ENCODE assay signal across 14 cellular contexts in the genomic region with DNA sequence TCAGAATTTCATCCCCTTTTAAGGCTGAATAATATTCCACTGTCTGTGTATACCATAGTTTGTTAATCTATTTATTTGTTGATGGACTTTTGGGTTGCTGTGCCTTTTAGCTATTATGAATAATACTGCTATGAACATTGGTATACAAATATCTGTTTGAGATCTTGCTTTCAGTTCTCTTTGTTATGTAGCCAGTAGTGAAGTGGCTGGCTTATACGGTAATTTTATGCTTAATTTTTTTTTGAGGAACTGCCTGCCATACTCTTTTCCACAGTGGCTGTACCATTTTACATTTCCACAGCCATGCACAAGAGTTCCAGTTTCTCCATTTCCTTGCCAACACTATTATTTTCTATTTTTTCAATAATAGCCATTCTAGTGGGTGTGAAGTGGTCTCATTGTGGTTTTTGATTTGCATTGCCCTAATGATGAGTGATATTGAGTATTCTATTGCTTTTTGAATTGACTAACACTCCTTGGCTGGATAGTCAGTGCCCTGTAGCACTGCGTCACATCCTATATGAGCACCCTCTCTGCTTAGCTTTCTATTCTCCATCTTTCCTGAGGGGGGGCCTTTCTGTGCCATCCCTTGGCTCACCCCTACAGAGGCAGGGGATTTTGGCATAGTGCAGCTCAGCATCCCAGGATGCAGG. TPM values are rescaled to one million over a fixed set of nuclear protein-coding genes. Genes with fewer than 3 reads are reported as not detected.
A peak's percentile ranks its signal among the peaks of the same experiment; 100 is the strongest.
DNase-seq lines count a peak whose midpoint lies in the region; ATAC-seq and TF ChIP-seq lines count a peak whose summit lies in the region.
"Had no signal": no experiment of that assay in that cellular context is flagged by ENCODE, and none has a peak within 500 bp of the region (broad histone marks: within the 10 kb centered on the region; RNA-seq: fewer than 3 reads in every experiment).

No MANE protein-coding gene starts in this region.

- no peak overlapping the region for H3K4me3 ChIP-seq in GM12864 (ENCODE audit: low read depth, low read length)

- intact Hi-C loops in MCF 10A (cut with micrococcal nuclease) = no loop called here

- no peaks in the 10 kb centered on the region for H3K27me3 Mint-ChIP-seq in MCF 10A (ENCODE audit: insufficient read depth, unreplicated experiment)
- no peaks in the 10 kb centered on the region for H3K27me3 Mint-ChIP-seq in mesothelial cell of epicardium (ENCODE audit: low read depth)

- H3K9me3 Mint-ChIP-seq in MCF 10A (ENCODE audit: unreplicated experiment) = no peaks in the 10 kb centered on the region
- no peaks in the 10 kb centered on the region for H3K9me3 Mint-ChIP-seq in mesothelial cell of epicardium

- H3K27ac Mint-ChIP-seq in MCF 10A (ENCODE audit: low read depth, unreplicated experiment) = no peak overlapping the region
- no peak overlapping the region for H3K27ac Mint-ChIP-seq in mesothelial cell of epicardium
- H3K27ac Mint-ChIP-seq: activated CD8-positive, alpha-beta memory T cell treated with anti-CD3 and anti-CD28 coated beads, Interleukin-2, amount 10 ng/mL, durations not matched to agents 7 days and 5 days; activated naive CD8-positive, alpha-beta T cell had no signal

- no peaks in the 10 kb centered on the region for H3K36me3 Mint-ChIP-seq in MCF 10A (ENCODE audit: insufficient read depth, unreplicated experiment)
- no peaks in the 10 kb centered on the region for H3K36me3 Mint-ChIP-seq in mesothelial cell of epicardium
- H3K36me3 Mint-ChIP-seq: activated CD8-positive, alpha-beta memory T cell treated with anti-CD3 and anti-CD28 coated beads, Interleukin-2, amount 10 ng/mL, durations not matched to agents 7 days and 5 days; activated naive CD8-positive, alpha-beta T cell had no signal

- H3K4me3 Mint-ChIP-seq in MCF 10A (ENCODE audit: unreplicated experiment) = no peak overlapping the region
- H3K4me3 Mint-ChIP-seq in mesothelial cell of epicardium = no peak overlapping the region
- H3K4me3 Mint-ChIP-seq: activated CD8-positive, alpha-beta memory T cell treated with anti-CD3 and anti-CD28 coated beads, Interleukin-2, amount 10 ng/mL, durations not matched to agents 7 days and 5 days; activated naive CD8-positive, alpha-beta T cell had no signal

- DNase-seq in GM12864 (ENCODE audit: low read depth) = peak; percentile 31
- DNase-seq in MCF 10A (ENCODE audit: unreplicated experiment) = no peak
- no peak for DNase-seq in mesothelial cell of epicardium (ENCODE audit: low spot score in 2 of 2, unreplicated experiment in 2 of 2)
- no peak for DNase-seq in pons (ENCODE audit: low spot score)
- no peak for DNase-seq in amygdala (lab: John Stamatoyannopoulos, UW)
- DNase-seq: activated CD8-positive, alpha-beta memory T cell treated with anti-CD3 and anti-CD28 coated beads, Interleukin-2, amount 10 ng/mL, durations not matched to agents 7 days and 5 days; hippocampal formation; NCI-H345; T-helper 9 cell had no signal

- H3K4me1 Mint-ChIP-seq in MCF 10A (ENCODE audit: insufficient read depth, unreplicated experiment) (peaks cover 8% of the 10 kb centered on the region), mesothelial cell of epicardium (peaks cover 2% of the 10 kb centered on the region)

- ATAC-seq in GM19372 (IDR thresholded peaks at IDR 0.05; ENCODE audit: low read depth, unreplicated experiment) (peak; percentile 40), HG02642 (IDR thresholded peaks at IDR 0.05; ENCODE audit: poor library complexity, unreplicated experiment) (peak; percentile 79), HG03378 (IDR thresholded peaks at IDR 0.05; ENCODE audit: unreplicated experiment) (peak; percentile 77)
- ATAC-seq: activated CD8-positive, alpha-beta memory T cell treated with anti-CD3 and anti-CD28 coated beads, Interleukin-2, amount 10 ng/mL, durations not matched to agents 7 days and 5 days; esophagus mucosa had no signal

- no TSS peak for BruUV-seq in MCF 10A (replicated peaks; lab: Mats Ljungman, UMichigan)

- POLR2A ChIA-PET in MCF 10A (lab: Yijun Ruan, JAX) = interaction anchor here (0.6 to 0.8 kb wide), 2 partner anchors 54 to 108 kb away, joined by 3 read pairs; no protein-coding TSS in a partner anchor

- TF ChIP-seq CTCF in GM12864 (IDR thresholded peaks at IDR 0.05; ENCODE audit: low read depth, low read length, missing control alignments) = no peak
- no peak for TF ChIP-seq CTCF in MCF 10A (IDR thresholded peaks at IDR 0.05; ENCODE audit: unreplicated experiment)
- no peak for TF ChIP-seq CTCF in mesothelial cell of epicardium (IDR thresholded peaks at IDR 0.05; ENCODE audit: unreplicated experiment)

- CTCF ChIA-PET in MCF 10A (lab: Yijun Ruan, JAX) = no interaction called here

RNA-seq across cellular contexts. Expression of a gene that starts 29.4 kb away (rescaled TPM):
- total RNA-seq in MCF 10A (2022) (1.9 TPM in 2 replicates), mesothelial cell of epicardium (5.4 to 6.1 TPM (median 5.7 TPM) in 3 replicates)
